ENCODE assay signal across 8 cellular contexts in genomic region chr6:15245361-15246216, GRCh38. TPM values are rescaled to one million over a fixed set of nuclear protein-coding genes. Genes with fewer than 3 reads are reported as not detected.
DNase-seq lines count a peak whose midpoint lies in the region; ATAC-seq, FAIRE-seq and TF ChIP-seq lines count a peak whose summit lies in the region.

JARID2 (plus strand) TSS chr6:15246069; CDS start chr6:15246540, 471 bp downstream.

- H3K9me3 ChIP-seq in right atrium auricular region: no peaks in the 10 kb centered on the region

- no peaks in the 10 kb centered on the region for H3K27me3 ChIP-seq in right atrium auricular region

- H3K27ac ChIP-seq in right atrium auricular region: peak within 1 kb of the TSS; percentile 94 to 95

- peak within 1 kb of the TSS; percentile 88 to 95 for H3K4me3 ChIP-seq in right atrium auricular region

- intact Hi-C loops in T-helper 2 cell treated with Interferon-gamma antibody and Interleukin-4, amounts not matched to agents 100 ng/mL and 5 ng/mL, for 36 hours (cut with micrococcal nuclease): loop anchor here (1.0 to 5.0 kb wide), 12 partner anchors 51 to 1533 kb away; partner anchors contain the start of genes CD83 and RANBP9

- peak; percentile 46 for ATAC-seq in GM18505 (IDR thresholded peaks at IDR 0.05; ENCODE audit: unreplicated experiment)
- peak; percentile 52 for ATAC-seq in HG02970 (IDR thresholded peaks at IDR 0.05; ENCODE audit: low FRiP score, unreplicated experiment)

- H3K4me1 ChIP-seq in right atrium auricular region: peaks cover 0 to 22% of the 10 kb centered on the region in 2 donors

- no peak for TF ChIP-seq CTCF in right atrium auricular region (IDR thresholded peaks at IDR 0.05)

- FAIRE-seq in urothelium cell line (lab: Jason Lieb, UNC): no peak

- no peaks in the 10 kb centered on the region for H3K36me3 ChIP-seq in right atrium auricular region

- DNase-seq in NCI-H1930 (lab: John Stamatoyannopoulos, UW) (peak; percentile 94 to 95), anterior cingulate cortex (lab: John Stamatoyannopoulos, UW) (peak; percentile 88 to 100 (median 97)), right atrium auricular region (ENCODE audit: low spot score) (peak; percentile 98), pulmonary artery endothelial cell (ENCODE audit: low read depth, low spot score) (peak; percentile 96), urothelium cell line (ENCODE audit: low spot score) (peak; percentile 92)

- peak; percentile 69 for TF ChIP-seq POLR2A in GM18505 (IDR thresholded peaks at IDR 0.05; ENCODE audit: borderline replicate concordance, extremely low read depth, insufficient read depth, insufficient read length)

RNA-seq across cellular contexts. Expression of gene JARID2, which starts in this region (rescaled TPM):
- total RNA-seq in T-helper 2 cell treated with Interferon-gamma antibody and Interleukin-4, amounts not matched to agents 100 ng/mL and 5 ng/mL, for 36 hours: 32.0 and 33.3 TPM in 2 replicates
- 1 to 10 TPM; 6.5 to 6.7 TPM for total RNA-seq in right atrium auricular region
- total RNA-seq in pulmonary artery endothelial cell: 7.5 and 8.3 TPM in 2 replicates

Comparison
In these comparisons a context has a peak if more than half of its experiments do, and no peak if none do; other contexts are left out.
1. Peak in every context shown above with its lines: DNase-seq, ATAC-seq, H3K4me3 ChIP-seq and H3K27ac ChIP-seq.